Comparison of ENCODE assay signal across 13 cellular contexts in the genomic region with DNA sequence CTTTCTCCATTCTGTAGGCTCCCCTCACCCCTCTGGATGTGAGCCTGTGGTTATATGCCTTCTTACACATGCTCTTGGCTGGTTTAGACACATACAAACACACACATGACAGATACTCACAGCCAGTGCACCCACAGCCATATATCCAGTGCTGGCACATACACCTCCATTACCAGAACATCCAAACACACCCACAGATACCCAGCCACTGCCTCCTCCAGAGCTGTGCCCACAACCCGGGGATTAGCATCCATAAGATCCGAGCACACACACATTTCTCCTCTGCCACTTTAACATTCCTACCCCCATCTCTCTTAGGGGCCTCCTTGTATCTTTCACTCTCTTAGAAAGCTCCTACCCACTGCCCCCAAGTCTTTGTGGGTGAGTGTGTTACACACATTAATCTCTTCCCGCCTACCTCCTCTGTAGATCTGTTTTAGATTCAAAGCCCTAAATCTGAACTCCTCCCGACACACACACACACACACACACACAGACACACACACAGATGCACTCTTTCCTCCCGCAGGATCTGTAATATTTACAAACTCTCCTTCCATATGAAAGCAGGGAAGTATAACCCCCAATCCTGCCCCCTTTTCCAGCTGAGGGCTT. TPM values are rescaled to one million over a fixed set of nuclear protein-coding genes. Genes with fewer than 3 reads are reported as not detected.
A peak's percentile ranks its signal among the peaks of the same experiment; 100 is the strongest.
DNase-seq lines count a peak whose midpoint lies in the region; ATAC-seq and TF ChIP-seq lines count a peak whose summit lies in the region.
"Had no signal": no experiment of that assay in that cellular context is flagged by ENCODE, and none has a peak within 500 bp of the region (broad histone marks: within the 10 kb centered on the region; RNA-seq: fewer than 3 reads in every experiment).

No MANE protein-coding gene starts in this region.

- no peaks in the 10 kb centered on the region for H3K9me3 ChIP-seq in vagina
- H3K9me3 ChIP-seq: HAP-1, tibial nerve had no signal

- no peak for DNase-seq in natural killer cell treated with Interleukin-12 subunit alpha and Interleukin-12 subunit beta and Interleukin-15 and Interleukin-18, amount 100 ng/mL, for 72 hours (ENCODE audit: low spot score)
- no peak for DNase-seq in natural killer cell
- no peak for DNase-seq in central memory CD8-positive, alpha-beta T cell (ENCODE audit: low spot score in 2 of 2)
- no peak for DNase-seq in neural crest cell (ENCODE audit: low read depth, low spot score)
- no peak for DNase-seq in vagina (ENCODE audit: extremely low spot score in 2 of 2)
- DNase-seq in EL: no peak
- DNase-seq in foreskin keratinocyte: no peak
- DNase-seq: NCI-H1930; stimulated activated CD4-positive, alpha-beta T cell treated with anti-CD3 and anti-CD28 coated beads, Interleukin-12 subunit alpha, Interleukin-12 subunit beta, amount 100 ng/mL, for 4 hours had no signal

- H3K9me3 Mint-ChIP-seq in natural killer cell treated with Interleukin-12 subunit alpha and Interleukin-12 subunit beta and Interleukin-15 and Interleukin-18, amount 100 ng/mL, for 72 hours: no peaks in the 10 kb centered on the region
- no peaks in the 10 kb centered on the region for H3K9me3 Mint-ChIP-seq in natural killer cell
- no peaks in the 10 kb centered on the region for H3K9me3 Mint-ChIP-seq in central memory CD8-positive, alpha-beta T cell
- H3K9me3 Mint-ChIP-seq in neural crest cell: no peaks in the 10 kb centered on the region

- H3K27ac ChIP-seq in vagina (peak overlapping the region; percentile 41), foreskin keratinocyte (no peak overlapping the region)

- H3K27me3 ChIP-seq in vagina: no peaks in the 10 kb centered on the region
- H3K27me3 ChIP-seq in foreskin keratinocyte: no peaks in the 10 kb centered on the region
- H3K27me3 ChIP-seq: tibial nerve had no signal

- H3K27me3 Mint-ChIP-seq in natural killer cell treated with Interleukin-12 subunit alpha and Interleukin-12 subunit beta and Interleukin-15 and Interleukin-18, amount 100 ng/mL, for 72 hours: no peaks in the 10 kb centered on the region
- no peaks in the 10 kb centered on the region for H3K27me3 Mint-ChIP-seq in natural killer cell (ENCODE audit: low read depth in 2 of 2)
- H3K27me3 Mint-ChIP-seq in central memory CD8-positive, alpha-beta T cell: no peaks in the 10 kb centered on the region
- no peaks in the 10 kb centered on the region for H3K27me3 Mint-ChIP-seq in neural crest cell (ENCODE audit: low read depth)

- no peak for TF ChIP-seq CTCF in natural killer cell (IDR thresholded peaks at IDR 0.05)
- TF ChIP-seq CTCF in neural crest cell (conservative IDR thresholded peaks at IDR 0.05): no peak
- no peak for TF ChIP-seq CTCF in vagina (IDR thresholded peaks at IDR 0.05)
- no peak for TF ChIP-seq CTCF in foreskin keratinocyte (conservative IDR thresholded peaks at IDR 0.05)

- peaks cover 7% of the 10 kb centered on the region for H3K36me3 Mint-ChIP-seq in natural killer cell treated with Interleukin-12 subunit alpha and Interleukin-12 subunit beta and Interleukin-15 and Interleukin-18, amount 100 ng/mL, for 72 hours
- no peaks in the 10 kb centered on the region for H3K36me3 Mint-ChIP-seq in natural killer cell
- H3K36me3 Mint-ChIP-seq in central memory CD8-positive, alpha-beta T cell (ENCODE audit: insufficient read depth): peaks cover 6% of the 10 kb centered on the region
- peaks cover 16% of the 10 kb centered on the region for H3K36me3 Mint-ChIP-seq in neural crest cell (ENCODE audit: low read depth)

- H3K4me1 ChIP-seq in vagina: peaks cover 63% of the 10 kb centered on the region
- H3K4me1 ChIP-seq in foreskin keratinocyte: peaks cover 6% of the 10 kb centered on the region

- intact Hi-C loops in natural killer cell (cut with micrococcal nuclease) (no loop called here), vagina (cut with DNase I) (loop anchor here (5.0 to 10.0 kb wide), 2 partner anchors 46 to 102 kb away; no protein-coding TSS in a partner anchor)

- H3K27ac Mint-ChIP-seq in natural killer cell treated with Interleukin-12 subunit alpha and Interleukin-12 subunit beta and Interleukin-15 and Interleukin-18, amount 100 ng/mL, for 72 hours: peak overlapping the region; percentile 7 to 33
- H3K27ac Mint-ChIP-seq in natural killer cell: peak overlapping the region in 1 of 2 donors; percentile 61
- peak overlapping the region; percentile 9 for H3K27ac Mint-ChIP-seq in central memory CD8-positive, alpha-beta T cell (ENCODE audit: low read depth)
- peak overlapping the region; percentile 51 for H3K27ac Mint-ChIP-seq in neural crest cell (ENCODE audit: unreplicated experiment)

- no peak overlapping the region for H3K4me3 Mint-ChIP-seq in natural killer cell treated with Interleukin-12 subunit alpha and Interleukin-12 subunit beta and Interleukin-15 and Interleukin-18, amount 100 ng/mL, for 72 hours
- H3K4me3 Mint-ChIP-seq in natural killer cell: no peak overlapping the region
- H3K4me3 Mint-ChIP-seq in central memory CD8-positive, alpha-beta T cell: no peak overlapping the region
- peak overlapping the region; percentile 73 for H3K4me3 Mint-ChIP-seq in neural crest cell

- no peak for TF ChIP-seq POLR2A in vagina (IDR thresholded peaks at IDR 0.05)

- no peak overlapping the region for H3K4me3 ChIP-seq in vagina
- H3K4me3 ChIP-seq: HAP-1, tibial nerve had no signal

- H3K4me1 Mint-ChIP-seq in natural killer cell treated with Interleukin-12 subunit alpha and Interleukin-12 subunit beta and Interleukin-15 and Interleukin-18, amount 100 ng/mL, for 72 hours (ENCODE audit: low read depth in 2 of 2): peaks cover 36 to 41% of the 10 kb centered on the region in 2 donors
- H3K4me1 Mint-ChIP-seq in natural killer cell (peaks cover 18 to 39% of the 10 kb centered on the region in 2 donors), neural crest cell (peaks cover 68% of the 10 kb centered on the region)
- peaks cover 24% of the 10 kb centered on the region for H3K4me1 Mint-ChIP-seq in central memory CD8-positive, alpha-beta T cell

- ATAC-seq in natural killer cell treated with Interleukin-12 subunit alpha and Interleukin-12 subunit beta and Interleukin-15 and Interleukin-18, amount 100 ng/mL, for 72 hours: no peak
- ATAC-seq in natural killer cell (no peak), foreskin keratinocyte (no peak), HG02623 (IDR thresholded peaks at IDR 0.05; ENCODE audit: unreplicated experiment) (no peak)
- ATAC-seq in central memory CD8-positive, alpha-beta T cell (replicated peaks; ENCODE audit: extremely low read depth, poor library complexity, severe bottlenecking): no peak

- peaks cover 0 to 33% of the 10 kb centered on the region in 2 donors for H3K36me3 ChIP-seq in vagina

RNA-seq across cellular contexts. Expression of a gene that starts 4.0 kb away (rescaled TPM):
- 10 to 100 TPM; 55.7 to 63.3 TPM for total RNA-seq in natural killer cell treated with Interleukin-12 subunit alpha and Interleukin-12 subunit beta and Interleukin-15 and Interleukin-18, amount 100 ng/mL, for 72 hours
- total RNA-seq in natural killer cell: 10 to 100 TPM; 25.3 to 27.9 (median 25.5) TPM
- total RNA-seq in neural crest cell: 113 and 117 TPM in 2 replicates
- total RNA-seq in vagina: 89.1 TPM
- total RNA-seq in foreskin keratinocyte: 167 and 176 TPM in 2 replicates
- 165 and 172 TPM in 2 replicates for polyA plus RNA-seq in foreskin keratinocyte

RNA-seq across cellular contexts. Expression of a gene that starts 18.8 kb away (rescaled TPM):
- not detected for total RNA-seq in natural killer cell treated with Interleukin-12 subunit alpha and Interleukin-12 subunit beta and Interleukin-15 and Interleukin-18, amount 100 ng/mL, for 72 hours
- total RNA-seq in natural killer cell (not detected), neural crest cell (0.16 and 0.26 TPM in 2 replicates), vagina (not detected), foreskin keratinocyte (not detected in 2 replicates)
- polyA plus RNA-seq in foreskin keratinocyte: not detected in 2 replicates
- polyA plus RNA-seq: keratinocyte had no signal

RNA-seq across cellular contexts. Expression of a gene that starts 53.2 kb away (rescaled TPM):
- total RNA-seq in natural killer cell treated with Interleukin-12 subunit alpha and Interleukin-12 subunit beta and Interleukin-15 and Interleukin-18, amount 100 ng/mL, for 72 hours: 100 to 1,000 TPM in 1 of 2 donors, 10 to 100 TPM in 1; 86.3 to 115 TPM
- 100 to 1,000 TPM; 189 to 201 (median 189) TPM for total RNA-seq in natural killer cell
- total RNA-seq in neural crest cell: 124 and 130 TPM in 2 replicates
- 145 TPM for total RNA-seq in vagina
- 53.6 and 53.7 TPM in 2 replicates for total RNA-seq in foreskin keratinocyte
- polyA plus RNA-seq in foreskin keratinocyte: 23.9 and 26.5 TPM in 2 replicates

RNA-seq across cellular contexts. Expression of a gene that starts 57.7 kb away (rescaled TPM):
- not detected for total RNA-seq in natural killer cell treated with Interleukin-12 subunit alpha and Interleukin-12 subunit beta and Interleukin-15 and Interleukin-18, amount 100 ng/mL, for 72 hours
- total RNA-seq in natural killer cell (not detected), neural crest cell (0.20 and 0.35 TPM in 2 replicates), vagina (not detected), foreskin keratinocyte (not detected in 2 replicates)
- polyA plus RNA-seq in foreskin keratinocyte: not detected in 2 replicates
- polyA plus RNA-seq: keratinocyte had no signal
